In genomic region chr22:42929838-42930155, GRCh38 we compare ENCODE assay signal across 15 cellular contexts.
DNase-seq lines count a peak whose midpoint lies in the region; ATAC-seq and TF ChIP-seq lines count a peak whose summit lies in the region.
"Had no signal": no experiment of that assay in that cellular context is flagged by ENCODE, and none has a peak within 500 bp of the region (broad histone marks: within the 10 kb centered on the region; RNA-seq: fewer than 3 reads in every experiment).

No MANE protein-coding gene starts in this region.

- intact Hi-C loops in left lung (cut with DNase I): no loop called here
- intact Hi-C loops in left colon (cut with DNase I, micrococcal nuclease): no loop called here

- H3K27me3 ChIP-seq in BLaER1 (no peaks in the 10 kb centered on the region), adipocyte (replicated peaks; ENCODE audit: control insufficient read depth, insufficient read depth, low read length) (no peaks in the 10 kb centered on the region), left lung (no peaks in the 10 kb centered on the region), skeletal muscle satellite cell (ENCODE audit: control insufficient read depth, insufficient read depth, low read length) (no peaks in the 10 kb centered on the region)

- H3K27ac ChIP-seq in BLaER1 (peak overlapping the region; percentile 82; the same call in 1 of the 2 replicates), left lung (peak overlapping the region; percentile 21 to 91)

- peak overlapping the region; percentile 90 for H3K4me2 ChIP-seq in BLaER1
- H3K4me2 ChIP-seq in skeletal muscle satellite cell (ENCODE audit: low read length): no peak overlapping the region

- no peak overlapping the region for H3K9ac ChIP-seq in BLaER1
- peak overlapping the region; percentile 37 for H3K9ac ChIP-seq in adipocyte (ENCODE audit: low read length)
- peak overlapping the region; percentile 87 for H3K9ac ChIP-seq in skeletal muscle satellite cell (ENCODE audit: low read depth, low read length)

- no peak for TF ChIP-seq CTCF in left lung (IDR thresholded peaks at IDR 0.05)

- ATAC-seq in left lung: no peak
- ATAC-seq in left colon: no peak
- ATAC-seq in HG02885 (IDR thresholded peaks at IDR 0.05; ENCODE audit: poor library complexity, unreplicated experiment): no peak
- no peak for ATAC-seq in HG03378 (IDR thresholded peaks at IDR 0.05; ENCODE audit: unreplicated experiment)
- ATAC-seq: activated CD4-positive, CD25-positive, alpha-beta regulatory T cell treated with anti-CD3 and anti-CD28 coated beads, Interleukin-2, amount 50 U/mL, for 24 hours had no signal

- H4K20me1 ChIP-seq in BLaER1: peaks cover 99% of the 10 kb centered on the region

- H3K4me3 ChIP-seq in BLaER1: no peak overlapping the region
- H3K4me3 ChIP-seq in adipocyte (ENCODE audit: low read length): peak overlapping the region; percentile 26
- no peak overlapping the region for H3K4me3 ChIP-seq in left lung
- no peak overlapping the region for H3K4me3 ChIP-seq in skeletal muscle satellite cell (ENCODE audit: low read length)

- H3K9me3 ChIP-seq in BLaER1 (no peaks in the 10 kb centered on the region), adipocyte (ENCODE audit: control insufficient read depth, low read length) (no peaks in the 10 kb centered on the region), left lung (no peaks in the 10 kb centered on the region), skeletal muscle satellite cell (replicated peaks; ENCODE audit: low read length) (no peaks in the 10 kb centered on the region)

- H3K36me3 ChIP-seq in BLaER1 (peaks cover 11% of the 10 kb centered on the region), adipocyte (ENCODE audit: control insufficient read depth, insufficient read depth, low read length, severe bottlenecking) (no peaks in the 10 kb centered on the region), left lung (no peaks in the 10 kb centered on the region), skeletal muscle satellite cell (ENCODE audit: insufficient read depth, low read length) (no peaks in the 10 kb centered on the region)

- H3K4me1 ChIP-seq in BLaER1 (peaks cover 87% of the 10 kb centered on the region), adipocyte (ENCODE audit: control insufficient read depth, insufficient read depth, low read length) (peaks cover 61% of the 10 kb centered on the region), left lung (peaks cover 65 to 87% of the 10 kb centered on the region in 2 donors), skeletal muscle satellite cell (ENCODE audit: control insufficient read depth, insufficient read depth, low read length) (peaks cover 63% of the 10 kb centered on the region)

- no peak for DNase-seq in adipocyte (ENCODE audit: low read depth)
- DNase-seq in left lung: no peak
- DNase-seq in HuH-7 (ENCODE audit: low spot score): no peak
- no peak for DNase-seq in left colon
- DNase-seq: activated T-cell treated with anti-CD3 and anti-CD28 coated beads, Interleukin-2, amount 50 U/mL, for 48 hours; GDM1; NCI-H1105 treated with DMSO at 0.1 percent for 48 hours; NCI-H526; posterior cingulate gyrus; SIG-M5 had no signal
